In genomic region chr9:109779711-109780452, GRCh38 we compare ENCODE assay signal across 8 cellular contexts. TPM values are rescaled to one million over a fixed set of nuclear protein-coding genes. Genes with fewer than 3 reads are reported as not detected.
A peak's percentile ranks its signal among the peaks of the same experiment; 100 is the strongest.
DNase-seq lines count a peak whose midpoint lies in the region; ATAC-seq, FAIRE-seq and TF ChIP-seq lines count a peak whose summit lies in the region.

Gene PALM2AKAP2, plus strand, starts transcription at chr9:109780198. Its CDS starts 291 bp downstream, at chr9:109780489.

- WGBS in pancreas, 2 donors = 1% methylated on average over 54 to 85 of the region's 85 CpGs

- H3K27ac ChIP-seq in HUES48 (ENCODE audit: low read depth, low read length) (no peak within 1 kb of the TSS), pancreas (no peak within 1 kb of the TSS)

- peak within 1 kb of the TSS; percentile 75 for H3K9ac ChIP-seq in HUES48 (ENCODE audit: low read depth, low read length)

- H3K27me3 ChIP-seq in HUES48 (ENCODE audit: control insufficient read depth, insufficient read depth, low read length) (peaks cover 24% of the 10 kb centered on the region), pancreas (peaks cover 0 to 3% (median 0%) of the 10 kb centered on the region in 4 donors)

- intact Hi-C loops in cardiac septum (cut with DNase I) (loop anchor here (2.0 kb wide), 2 partner anchors 37 to 107 kb away; no protein-coding TSS in a partner anchor), pancreas (cut with DNase I) (no loop called here)

- DNase-seq in AG20443 (ENCODE audit: low spot score) = peak; percentile 91
- DNase-seq in cardiac septum (ENCODE audit: low spot score) = peak; percentile 81
- peak; percentile 7 to 77 (median 38) for DNase-seq in pancreas
- no peak for DNase-seq in stimulated activated CD8-positive, alpha-beta memory T cell treated with anti-CD3 and anti-CD28 coated beads, Interleukin-4, amount 100 ng/mL, for 48 hours
- no peak for DNase-seq in RCC 7860 (ENCODE audit: low spot score)

- H3K4me3 ChIP-seq in HUES48 (ENCODE audit: low read depth, low read length) (peak within 1 kb of the TSS; percentile 77), WI38 (ENCODE audit: low read depth, low read length) (peak within 1 kb of the TSS; percentile 78), pancreas (peak within 1 kb of the TSS; percentile 11 to 41 (median 26))

- TF ChIP-seq CTCF in WI38 (IDR thresholded peaks at IDR 0.05; ENCODE audit: low read depth, low read length) (0 out of 2 replicates have a peak, but pooled peaks have one; percentile 15), pancreas (IDR thresholded peaks at IDR 0.05) (no peak)

- no peaks in the 10 kb centered on the region for H3K36me3 ChIP-seq in HUES48 (ENCODE audit: control insufficient read depth, insufficient read depth, low read length)
- no peaks in the 10 kb centered on the region for H3K36me3 ChIP-seq in pancreas

- no peak for FAIRE-seq in pancreas (lab: Jason Lieb, UNC)
- FAIRE-seq in RCC 7860 (lab: Jason Lieb, UNC) = no peak

- H3K4me1 ChIP-seq in HUES48 (ENCODE audit: control insufficient read depth, insufficient read depth, low read length) (peaks cover 12% of the 10 kb centered on the region; the same call in 1 of the 2 replicates), pancreas (no peaks in the 10 kb centered on the region)

- ATAC-seq in pancreas = peak; percentile 40 to 93 (median 88)
- ATAC-seq in GM19463 (IDR thresholded peaks at IDR 0.05; ENCODE audit: unreplicated experiment) = no peak

- H3K9me3 ChIP-seq in HUES48 (ENCODE audit: control insufficient read depth, insufficient read depth, low read length) (no peaks in the 10 kb centered on the region), pancreas (no peaks in the 10 kb centered on the region)

RNA-seq across cellular contexts. Expression of gene PALM2AKAP2, which starts in this region (rescaled TPM):
- total RNA-seq in cardiac septum (165 TPM), pancreas (1 to 10 TPM in 3 of 6 donors, under 1 TPM in 2, not detected in 1; 0.83 to 5.5 (median 2.3) TPM)
- under 1 TPM; 0.35 to 0.46 TPM for polyA plus RNA-seq in pancreas

Comparison
In these comparisons a context has a peak if more than half of its experiments do, and no peak if none do; other contexts are left out.
1. RNA of gene PALM2AKAP2 (total RNA-seq): 165 TPM in cardiac septum (single experiment); 0.83 to 5.5 TPM in pancreas; every median in the first group is over 10 times any median in the second.
2. DNase-seq: peak in AG20443 (single experiment), cardiac septum (single experiment) and pancreas (6 of 6); none in stimulated activated CD8-positive, alpha-beta memory T cell treated with anti-CD3 and anti-CD28 coated beads, Interleukin-4, amount 100 ng/mL, for 48 hours (single experiment) and RCC 7860 (single experiment).
3. H3K4me3 ChIP-seq: peak in every context shown above with its lines; median percentile 78 in WI38; 77 in HUES48; 26 in pancreas.